In the genomic region with DNA sequence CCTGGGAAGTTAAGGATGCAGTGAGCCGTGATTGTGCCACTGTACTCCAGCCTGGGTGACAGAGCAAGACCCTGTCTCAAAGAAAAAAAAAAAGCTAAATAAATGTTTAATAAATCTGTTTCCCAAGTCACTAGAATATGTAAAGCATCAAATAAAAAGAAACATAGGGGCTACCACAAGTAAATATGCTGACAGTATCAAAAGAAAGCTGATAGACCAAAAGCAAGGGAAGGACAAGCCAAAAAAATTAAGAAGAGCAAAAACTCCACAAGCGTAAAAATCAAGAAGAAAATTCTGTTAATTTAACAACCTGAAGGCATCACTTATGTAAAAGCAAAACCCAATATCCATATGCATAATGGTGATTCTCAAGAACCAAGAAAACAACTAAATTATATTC, we compare ENCODE assay signal across 22 cellular contexts. TPM values are rescaled to one million over a fixed set of nuclear protein-coding genes. Genes with fewer than 3 reads are reported as not detected.
A peak's percentile ranks its signal among the peaks of the same experiment; 100 is the strongest.
DNase-seq lines count a peak whose midpoint lies in the region; ATAC-seq and TF ChIP-seq lines count a peak whose summit lies in the region.
"Had no signal": no experiment of that assay in that cellular context is flagged by ENCODE, and none has a peak within 500 bp of the region (broad histone marks: within the 10 kb centered on the region; RNA-seq: fewer than 3 reads in every experiment).

No MANE protein-coding gene starts in this region.

- no CpG with 5 or more reads among the region's 2 CpGs for WGBS in IMR-90 (ENCODE audit: extremely low coverage in 2 of 2, insufficient read length in 1 of 2), 2 experiments

- H3K36me3 ChIP-seq in IMR-90 (ENCODE audit: control insufficient read depth, insufficient read depth, low read length): no peaks in the 10 kb centered on the region; the same call in 1 of the 2 replicates
- H3K36me3 ChIP-seq in Loucy (ENCODE audit: insufficient read depth, low read length): no peaks in the 10 kb centered on the region
- H3K36me3 ChIP-seq in A673 (ENCODE audit: insufficient read depth, low read length, poor library complexity, severe bottlenecking): no peaks in the 10 kb centered on the region

- POLR2A ChIA-PET in IMR-90 (lab: Charles Lee; ENCODE audit: unreplicated experiment): no interaction called here
- POLR2A ChIA-PET in A673 (lab: Charles Lee; ENCODE audit: low non-redundant PET): no interaction called here

- H3K27me3 ChIP-seq in IMR-90 (ENCODE audit: control insufficient read depth, insufficient read depth, low read length) (no peaks in the 10 kb centered on the region), Loucy (ENCODE audit: insufficient read depth, low read length, poor library complexity, severe bottlenecking) (no peaks in the 10 kb centered on the region), A673 (replicated peaks; ENCODE audit: insufficient read depth, low read depth, low read length, poor library complexity) (no peaks in the 10 kb centered on the region)
- H3K27me3 ChIP-seq: BLaER1 treated with 17β-estradiol and CSF1 and Interleukin-3, amounts not matched to agents 10 nM and 100 nM had no signal

- H2BK20ac ChIP-seq in IMR-90 (ENCODE audit: low read depth, low read length): no peak overlapping the region

- no peak for TF ChIP-seq POLR2A in IMR-90 (IDR thresholded peaks at IDR 0.05; ENCODE audit: low read depth, low read length)

- dilution Hi-C loops in IMR-90 (cut with HindIII; ENCODE audit: low sequenced_read_pairs, unreplicated experiment): no loop called here

- peaks cover 2% of the 10 kb centered on the region for H3K36me3 Mint-ChIP-seq in central memory CD8-positive, alpha-beta T cell (ENCODE audit: insufficient read depth)
- H3K36me3 Mint-ChIP-seq in mesothelial cell of epicardium: no peaks in the 10 kb centered on the region
- no peaks in the 10 kb centered on the region for H3K36me3 Mint-ChIP-seq in Calu3 (ENCODE audit: insufficient read depth, unreplicated experiment)

- H3F3A ChIP-seq in Loucy (ENCODE audit: low read depth): no peaks in the 10 kb centered on the region

- H3K4me3 ChIP-seq in IMR-90 (ENCODE audit: insufficient read depth, low read depth, low read length) (no peak overlapping the region), Loucy (ENCODE audit: low read length, poor library complexity, severe bottlenecking) (no peak overlapping the region), A673 (ENCODE audit: low read depth, low read length, poor library complexity, severe bottlenecking) (no peak overlapping the region)
- H3K4me3 ChIP-seq: BLaER1 treated with 17β-estradiol and CSF1 and Interleukin-3, amounts not matched to agents 10 nM and 100 nM; GM12878 had no signal

- H2BK5ac ChIP-seq in IMR-90 (ENCODE audit: low read depth, low read length, poor library complexity, severe bottlenecking): no peak overlapping the region

- H3K4me1 Mint-ChIP-seq in central memory CD8-positive, alpha-beta T cell: peaks cover 71% of the 10 kb centered on the region
- H3K4me1 Mint-ChIP-seq in mesothelial cell of epicardium (peaks cover 11% of the 10 kb centered on the region), Calu3 (ENCODE audit: low read depth, unreplicated experiment) (peaks cover 30% of the 10 kb centered on the region)

- no peak overlapping the region for H4K5ac ChIP-seq in IMR-90 (ENCODE audit: low read depth, low read length)

- H3K4me2 ChIP-seq in IMR-90 (ENCODE audit: low read depth, low read length): no peak overlapping the region
- peak overlapping the region; percentile 35 for H3K4me2 ChIP-seq in Loucy (ENCODE audit: low read depth, low read length, poor library complexity, severe bottlenecking)
- H3K4me2 ChIP-seq: BLaER1 treated with 17β-estradiol and CSF1 and Interleukin-3, amounts not matched to agents 10 nM and 100 nM had no signal

- H2BK120ac ChIP-seq in IMR-90 (ENCODE audit: low read depth, low read length): no peak overlapping the region

- H2AFZ ChIP-seq in IMR-90 (replicated peaks; ENCODE audit: low read length, poor library complexity) (no peak overlapping the region), Loucy (ENCODE audit: low read length) (no peak overlapping the region)

- in situ Hi-C loops in IMR-90 (cut with MboI; ENCODE audit: low sequenced_read_pairs): no loop called here

- peaks cover 98% of the 10 kb centered on the region for H3K79me2 ChIP-seq in Loucy (ENCODE audit: insufficient read depth, low read length)

- H3K9me3 Mint-ChIP-seq in central memory CD8-positive, alpha-beta T cell: no peaks in the 10 kb centered on the region
- H3K9me3 Mint-ChIP-seq in mesothelial cell of epicardium (no peaks in the 10 kb centered on the region), Calu3 (ENCODE audit: low read depth, unreplicated experiment) (no peaks in the 10 kb centered on the region)
- H3K9me3 Mint-ChIP-seq: CD4-positive, alpha-beta T cell; CD8-positive, alpha-beta T cell had no signal

- BruUV-seq in IMR-90 (replicated peaks; lab: Mats Ljungman, UMichigan) (no TSS peak), A673 (replicated peaks; lab: Mats Ljungman, UMichigan) (no TSS peak), Calu3 (replicated peaks; lab: Mats Ljungman, UMichigan) (no TSS peak)

- DNase-seq in IMR-90 (no peak), A673 (ENCODE audit: low spot score) (no peak), mesothelial cell of epicardium (ENCODE audit: low spot score in 2 of 2, unreplicated experiment in 2 of 2) (no peak), Calu3 (no peak)
- DNase-seq in central memory CD8-positive, alpha-beta T cell (ENCODE audit: low spot score in 2 of 2): no peak
- DNase-seq: 8988T; AML-193; Caco-2; CD4-positive, alpha-beta T cell; CD8-positive, alpha-beta T cell; DMS 273 treated with DMSO at 0.1 percent for 48 hours; DMS153; DMS53; DMS79; DND-41; EL; GDM1 had no signal

- H2BK15ac ChIP-seq in IMR-90 (ENCODE audit: low read depth, low read length): no peak overlapping the region

- H3K9me1 ChIP-seq in IMR-90 (ENCODE audit: insufficient read depth, low read length): peaks cover 19% of the 10 kb centered on the region

- no peak overlapping the region for H3K4me3 Mint-ChIP-seq in central memory CD8-positive, alpha-beta T cell
- H3K4me3 Mint-ChIP-seq in mesothelial cell of epicardium (no peak overlapping the region), Calu3 (ENCODE audit: low read depth, unreplicated experiment) (no peak overlapping the region)
- H3K4me3 Mint-ChIP-seq: B cell; CD4-positive, alpha-beta T cell; CD8-positive, alpha-beta T cell had no signal

- no peak overlapping the region for H4K8ac ChIP-seq in IMR-90 (ENCODE audit: low read depth in 2 of 2, low read length in 2 of 2)

- H3K23ac ChIP-seq in IMR-90 (ENCODE audit: low read depth, low read length): no peak overlapping the region

- CTCF ChIA-PET in IMR-90 (lab: Yijun Ruan, JAX) (no interaction called here), A673 (lab: Charles Lee) (no interaction called here), Calu3 (lab: Charles Lee) (interaction anchor here (0.6 kb wide), 1 partner anchor 712 kb away, joined by 4 read pairs; no protein-coding TSS in a partner anchor)

- TF ChIP-seq CTCF in IMR-90 (conservative IDR thresholded peaks at IDR 0.05; ENCODE audit: low read depth, low read length) (no peak), Loucy (conservative IDR thresholded peaks at IDR 0.05; ENCODE audit: low read length) (no peak), A673 (conservative IDR thresholded peaks at IDR 0.05; ENCODE audit: low read depth, low read length) (no peak), mesothelial cell of epicardium (IDR thresholded peaks at IDR 0.05; ENCODE audit: unreplicated experiment) (no peak), Calu3 (IDR thresholded peaks at IDR 0.05; ENCODE audit: unreplicated experiment) (no peak)

- no peak overlapping the region for H3K4ac ChIP-seq in IMR-90 (ENCODE audit: low read depth, low read length)

- no peak overlapping the region for H3K18ac ChIP-seq in IMR-90 (ENCODE audit: low read depth, low read length)

- no peak overlapping the region for H3K56ac ChIP-seq in IMR-90 (ENCODE audit: extremely low read depth, insufficient read depth, low read length)

- no peaks in the 10 kb centered on the region for H3K27me3 Mint-ChIP-seq in central memory CD8-positive, alpha-beta T cell
- H3K27me3 Mint-ChIP-seq in mesothelial cell of epicardium (ENCODE audit: low read depth): no peaks in the 10 kb centered on the region
- H3K27me3 Mint-ChIP-seq in Calu3 (ENCODE audit: unreplicated experiment): no peaks in the 10 kb centered on the region
- H3K27me3 Mint-ChIP-seq: B cell; CD4-positive, alpha-beta T cell had no signal

- no peaks in the 10 kb centered on the region for H3K9me2 ChIP-seq in Loucy (replicated peaks; ENCODE audit: low read depth, low read length)

- H4K91ac ChIP-seq in IMR-90 (ENCODE audit: insufficient read depth, low read depth, low read length): no peak overlapping the region

- H4K20me1 ChIP-seq in IMR-90 (ENCODE audit: insufficient read depth, low read length) (peaks cover 80% of the 10 kb centered on the region), Loucy (ENCODE audit: insufficient read depth, low read length, poor library complexity, severe bottlenecking) (peaks cover 89% of the 10 kb centered on the region)

- H2AK5ac ChIP-seq in IMR-90 (ENCODE audit: low read depth, low read length): no peak overlapping the region

- H3K27ac ChIP-seq in IMR-90 (ENCODE audit: insufficient read depth, low read length) (no peak overlapping the region), A673 (ENCODE audit: low read depth, low read length, poor library complexity, severe bottlenecking) (no peak overlapping the region)
- H3K27ac ChIP-seq: BLaER1 treated with 17β-estradiol and CSF1 and Interleukin-3, amounts not matched to agents 10 nM and 100 nM; C4-2B had no signal

- H3K9me3 ChIP-seq in IMR-90 (ENCODE audit: control insufficient read depth, insufficient read depth, low read length) (no peaks in the 10 kb centered on the region), Loucy (ENCODE audit: insufficient read depth, low read depth, low read length) (no peaks in the 10 kb centered on the region), A673 (ENCODE audit: low read depth, low read length, poor library complexity, severe bottlenecking) (no peaks in the 10 kb centered on the region)
- H3K9me3 ChIP-seq: BLaER1 treated with 17β-estradiol and CSF1 and Interleukin-3, amounts not matched to agents 10 nM and 100 nM; Caco-2 had no signal

- ATAC-seq in IMR-90 (ENCODE audit: low read depth): no peak
- no peak for ATAC-seq in central memory CD8-positive, alpha-beta T cell (replicated peaks; ENCODE audit: extremely low read depth, poor library complexity, severe bottlenecking)
- ATAC-seq: CD8-positive, alpha-beta T cell; GM12878 had no signal

- H3K27ac Mint-ChIP-seq in central memory CD8-positive, alpha-beta T cell (ENCODE audit: low read depth): peak overlapping the region; percentile 48
- H3K27ac Mint-ChIP-seq in mesothelial cell of epicardium (no peak overlapping the region), Calu3 (ENCODE audit: unreplicated experiment) (no peak overlapping the region)
- H3K27ac Mint-ChIP-seq: B cell; CD4-positive, alpha-beta T cell; CD8-positive, alpha-beta T cell had no signal

- peaks cover 34 to 83% of the 10 kb centered on the region in 2 experiments for H3K79me1 ChIP-seq in IMR-90 (ENCODE audit: low read depth in 1 of 2, low read length in 2 of 2)

- no peak overlapping the region for H2AK9ac ChIP-seq in IMR-90 (replicated peaks; ENCODE audit: low read depth, low read length, poor library complexity)

- H3K4me1 ChIP-seq in IMR-90 (ENCODE audit: control insufficient read depth, insufficient read depth, low read length): peaks cover 13% of the 10 kb centered on the region
- peaks cover 52% of the 10 kb centered on the region for H3K4me1 ChIP-seq in Loucy (ENCODE audit: insufficient read depth, low read length, poor library complexity, severe bottlenecking)
- H3K4me1 ChIP-seq in A673 (ENCODE audit: insufficient read depth, low read length, poor library complexity, severe bottlenecking): no peaks in the 10 kb centered on the region
- H3K4me1 ChIP-seq: BLaER1 treated with 17β-estradiol and CSF1 and Interleukin-3, amounts not matched to agents 10 nM and 100 nM had no signal

- no peak overlapping the region for H3K9ac ChIP-seq in IMR-90 (ENCODE audit: low read depth, low read length)
- no peak overlapping the region for H3K9ac ChIP-seq in Loucy (ENCODE audit: low read depth, low read length, poor library complexity, severe bottlenecking)
- H3K9ac ChIP-seq: BLaER1 treated with 17β-estradiol and CSF1 and Interleukin-3, amounts not matched to agents 10 nM and 100 nM had no signal

- no peak overlapping the region for H3K14ac ChIP-seq in IMR-90 (replicated peaks; ENCODE audit: low read depth, low read length)

- intact Hi-C loops in IMR-90 (cut with micrococcal nuclease) (loop anchor here (5.0 kb wide), 1 partner anchor 70 kb away; no protein-coding TSS in a partner anchor), A673 (cut with micrococcal nuclease; ENCODE audit: unreplicated experiment) (no loop called here), Calu3 (cut with micrococcal nuclease; ENCODE audit: unreplicated experiment) (no loop called here)

- no peak for TF ChIP-seq RAD21 in IMR-90 (IDR thresholded peaks at IDR 0.05; ENCODE audit: low read length)

RNA-seq across cellular contexts. Expression of gene KPNA3, which starts 9.7 kb away (rescaled TPM):
- 48.6 and 63.6 TPM in 2 replicates for total RNA-seq in IMR-90 (2012; rRNA removed)
- 21.1 and 25.3 TPM in 2 replicates for polyA plus RNA-seq in IMR-90 (2012; rRNA removed)
- 6.1 and 7.1 TPM in 2 replicates for polyA plus RNA-seq in IMR-90 (2012; cell fraction: cytosol; rRNA removed)
- 3.5 and 27.9 TPM in 2 replicates for polyA plus RNA-seq in IMR-90 (2012; cell fraction: nucleus; rRNA removed; ENCODE audit: low replicate concordance)
- 55.9 and 62.0 TPM in 2 replicates for total RNA-seq in A673 (2021)
- total RNA-seq in mesothelial cell of epicardium: 36.4 to 36.8 TPM (median 36.4 TPM) in 3 replicates
- 19.3 and 23.1 TPM in 2 replicates for total RNA-seq in Calu3 (2022)
